1 cellular context compared by ENCODE assay signal in genomic region chr19:3075605-3076431, GRCh38.
TF ChIP-seq lines count a peak whose summit lies in the region.

No MANE protein-coding gene starts in this region.

TF ChIP-seq in endothelial cell of umbilical vein, 7 proteins besides CTCF, POLR2A, EP300 and RAD21 (continued from another document):
- TF ChIP-seq GATA2 (IDR thresholded peaks at IDR 0.05; ENCODE audit: insufficient read depth, insufficient read length, low read depth, low read length) (peak; percentile 48), MYC (IDR thresholded peaks at IDR 0.05; ENCODE audit: low read depth, low read length) (peak; percentile 28), POLR2AphosphoS5 (IDR thresholded peaks at IDR 0.05; ENCODE audit: insufficient read depth, low read depth, low read length) (peak; percentile 26)
